Comparison of ENCODE assay signal across 9 cellular contexts in genomic region chr15:58758141-58758540, GRCh38. TPM values are rescaled to one million over a fixed set of nuclear protein-coding genes. Genes with fewer than 3 reads are reported as not detected.
DNase-seq lines count a peak whose midpoint lies in the region; ATAC-seq, FAIRE-seq and TF ChIP-seq lines count a peak whose summit lies in the region.
"Had no signal": no experiment of that assay in that cellular context is flagged by ENCODE, and none has a peak within 500 bp of the region (broad histone marks: within the 10 kb centered on the region; RNA-seq: fewer than 3 reads in every experiment).

No MANE protein-coding gene starts in this region.

- H3K27me3 Mint-ChIP-seq in chondrocyte (ENCODE audit: low read depth), result no peaks in the 10 kb centered on the region
- H3K27me3 Mint-ChIP-seq in effector memory CD8-positive, alpha-beta T cell, result no peaks in the 10 kb centered on the region
- H3K27me3 Mint-ChIP-seq in CD4-positive, alpha-beta T cell, result no peaks in the 10 kb centered on the region

- H3K9me3 ChIP-seq in CD4-positive, alpha-beta T cell (ENCODE audit: control insufficient read depth, low read length), result no peaks in the 10 kb centered on the region

- intact Hi-C loops in CD4-positive, alpha-beta T cell (cut with DNase I, micrococcal nuclease), result loop anchor here in 1 of 2 experiments (5.0 kb wide), 1 partner anchor 486 kb away; no protein-coding TSS in a partner anchor

- ATAC-seq in effector memory CD8-positive, alpha-beta T cell (replicated peaks), result no peak
- no peak for ATAC-seq in CD4-positive, alpha-beta T cell (ENCODE audit: poor library complexity)
- no peak for ATAC-seq in HG03139 (IDR thresholded peaks at IDR 0.05; ENCODE audit: unreplicated experiment)

- no peak for FAIRE-seq in HTR-8/SVneo (lab: Jason Lieb, UNC)

- H3K36me3 Mint-ChIP-seq in chondrocyte (ENCODE audit: low read depth), result no peaks in the 10 kb centered on the region
- H3K36me3 Mint-ChIP-seq in effector memory CD8-positive, alpha-beta T cell (ENCODE audit: insufficient read depth), result no peaks in the 10 kb centered on the region
- H3K36me3 Mint-ChIP-seq in CD4-positive, alpha-beta T cell (ENCODE audit: low read depth), result no peaks in the 10 kb centered on the region

- no peaks in the 10 kb centered on the region for H3K4me1 Mint-ChIP-seq in chondrocyte (ENCODE audit: low read depth)
- H3K4me1 Mint-ChIP-seq in effector memory CD8-positive, alpha-beta T cell (ENCODE audit: low read depth in 2 of 2), result no peaks in the 10 kb centered on the region
- H3K4me1 Mint-ChIP-seq in CD4-positive, alpha-beta T cell (ENCODE audit: low read depth), result no peaks in the 10 kb centered on the region
- H3K4me1 Mint-ChIP-seq: activated B cell treated with CpG ODN at 0.5 μM for 24 hours had no signal

- no peaks in the 10 kb centered on the region for H3K27me3 ChIP-seq in CD4-positive, alpha-beta T cell (ENCODE audit: control insufficient read depth, insufficient read depth, low read length)

- H3K4me3 Mint-ChIP-seq in chondrocyte (ENCODE audit: unreplicated experiment), result no peak overlapping the region
- no peak overlapping the region for H3K4me3 Mint-ChIP-seq in effector memory CD8-positive, alpha-beta T cell
- H3K4me3 Mint-ChIP-seq in CD4-positive, alpha-beta T cell, result no peak overlapping the region
- H3K4me3 Mint-ChIP-seq: activated B cell treated with CpG ODN at 0.5 μM for 24 hours had no signal

- H3K27ac Mint-ChIP-seq in chondrocyte (ENCODE audit: unreplicated experiment), result no peak overlapping the region
- no peak overlapping the region for H3K27ac Mint-ChIP-seq in effector memory CD8-positive, alpha-beta T cell
- H3K27ac Mint-ChIP-seq in CD4-positive, alpha-beta T cell, result no peak overlapping the region
- H3K27ac Mint-ChIP-seq: activated B cell treated with CpG ODN at 0.5 μM for 24 hours had no signal

- H3K9me3 Mint-ChIP-seq in chondrocyte (ENCODE audit: low read depth), result peaks cover 2% of the 10 kb centered on the region
- H3K9me3 Mint-ChIP-seq in effector memory CD8-positive, alpha-beta T cell, result no peaks in the 10 kb centered on the region
- H3K9me3 Mint-ChIP-seq in CD4-positive, alpha-beta T cell, result no peaks in the 10 kb centered on the region
- H3K9me3 Mint-ChIP-seq: activated B cell treated with CpG ODN at 0.5 μM for 24 hours had no signal

- peak; percentile 37 for DNase-seq in ELR (ENCODE audit: low read depth)
- no peak for DNase-seq in LNCaP clone FGC (ENCODE audit: low read depth)
- no peak for DNase-seq in chondrocyte (ENCODE audit: low spot score)
- peak; percentile 77 for DNase-seq in medulla oblongata (ENCODE audit: extremely low spot score)
- no peak for DNase-seq in effector memory CD8-positive, alpha-beta T cell
- no peak for DNase-seq in HTR-8/SVneo (ENCODE audit: insufficient read length, low spot score)
- no peak for DNase-seq in CD4-positive, alpha-beta T cell
- DNase-seq: activated B cell treated with CpG ODN at 0.5 μM for 24 hours had no signal

- CTCF ChIA-PET in CD4-positive, alpha-beta T cell (lab: Charles Lee), result interaction anchor here (1.4 kb wide), 1 partner anchor 13 kb away, joined by 5 read pairs; the partner anchor contains the start of gene MINDY2

- TF ChIP-seq CTCF in LNCaP clone FGC (IDR thresholded peaks at IDR 0.05; ENCODE audit: control insufficient read depth, extremely low read depth, insufficient read depth) (peak; percentile 37; the same call in 1 of the 2 replicates), chondrocyte (IDR thresholded peaks at IDR 0.05) (peak; percentile 74)
- TF ChIP-seq CTCF in CD4-positive, alpha-beta T cell (IDR thresholded peaks at IDR 0.05), result no peak

- POLR2A ChIA-PET in CD4-positive, alpha-beta T cell (lab: Charles Lee), result interaction anchor here (0.6 to 3.8 kb wide), 2 partner anchors 12 to 158 kb away, joined by 3 to 11 read pairs; partner anchors contain the start of gene MINDY2

- no peak overlapping the region for H3K4me3 ChIP-seq in LNCaP clone FGC (ENCODE audit: low read depth, low read length)

- no peak overlapping the region for H3K27ac ChIP-seq in CD4-positive, alpha-beta T cell (ENCODE audit: low read depth, low read length)

RNA-seq across cellular contexts. Expression of gene ADAM10, which starts 8.6 kb away (rescaled TPM):
- 147 to 181 TPM (median 148 TPM) in 3 replicates for total RNA-seq in chondrocyte
- 10 to 100 TPM; 70.5 to 80.4 TPM for total RNA-seq in CD4-positive, alpha-beta T cell

RNA-seq across cellular contexts. Expression of gene MINDY2, which starts 13.0 kb away (rescaled TPM):
- 16.0 to 19.4 TPM (median 19.0 TPM) in 3 replicates for total RNA-seq in chondrocyte
- total RNA-seq in CD4-positive, alpha-beta T cell, result 1 to 10 TPM; 7.5 to 7.7 TPM

Comparison
In these comparisons a context has a peak if more than half of its experiments do, and no peak if none do; other contexts are left out.
1. DNase-seq: peak in ELR (single experiment) and medulla oblongata (single experiment); none in LNCaP clone FGC (single experiment), chondrocyte (single experiment), effector memory CD8-positive, alpha-beta T cell (0 of 3), HTR-8/SVneo (single experiment) and CD4-positive, alpha-beta T cell (0 of 10).